Comparison of ENCODE assay signal across 16 cellular contexts in genomic region chr14:101583006-101583708, GRCh38. TPM values are rescaled to one million over a fixed set of nuclear protein-coding genes. Genes with fewer than 3 reads are reported as not detected.
DNase-seq lines count a peak whose midpoint lies in the region; FAIRE-seq and TF ChIP-seq lines count a peak whose summit lies in the region.
"Had no signal": no experiment of that assay in that cellular context is flagged by ENCODE, and none has a peak within 500 bp of the region (broad histone marks: within the 10 kb centered on the region; RNA-seq: fewer than 3 reads in every experiment).

No MANE protein-coding gene starts in this region.

- H3K4me1 Mint-ChIP-seq in nephron: peaks cover 5% of the 10 kb centered on the region
- no peaks in the 10 kb centered on the region for H3K4me1 Mint-ChIP-seq in activated T-cell treated with anti-CD3 and anti-CD28 coated beads, Interleukin-2, amount 50 U/mL, for 24 hours (ENCODE audit: low read depth)
- H3K4me1 Mint-ChIP-seq: CD8-positive, alpha-beta memory T cell had no signal

- peak overlapping the region in 2 of 3 experiments; percentile 4 to 49 for H3K27ac Mint-ChIP-seq in nephron
- H3K27ac Mint-ChIP-seq in activated T-cell treated with anti-CD3 and anti-CD28 coated beads, Interleukin-2, amount 50 U/mL, for 24 hours: no peak overlapping the region
- H3K27ac Mint-ChIP-seq: CD8-positive, alpha-beta memory T cell had no signal

- H3K4me3 Mint-ChIP-seq in nephron: peak overlapping the region in 1 of 3 experiments; percentile 48
- H3K4me3 Mint-ChIP-seq in activated T-cell treated with anti-CD3 and anti-CD28 coated beads, Interleukin-2, amount 50 U/mL, for 24 hours: no peak overlapping the region
- H3K4me3 Mint-ChIP-seq: CD8-positive, alpha-beta memory T cell had no signal

- peaks cover 10% of the 10 kb centered on the region for H3K9me3 Mint-ChIP-seq in nephron
- no peaks in the 10 kb centered on the region for H3K9me3 Mint-ChIP-seq in activated T-cell treated with anti-CD3 and anti-CD28 coated beads, Interleukin-2, amount 50 U/mL, for 24 hours
- H3K9me3 Mint-ChIP-seq: CD8-positive, alpha-beta memory T cell had no signal

- TF ChIP-seq CTCF in BE2C (IDR thresholded peaks at IDR 0.05; ENCODE audit: low read depth, low read length) (no peak), bronchial epithelial cell (IDR thresholded peaks at IDR 0.05; ENCODE audit: insufficient read depth, low read length, severe bottlenecking) (no peak), nephron (IDR thresholded peaks at IDR 0.05; ENCODE audit: unreplicated experiment in 3 of 3) (no peak), spleen (IDR thresholded peaks at IDR 0.05 in 8 of 11, conservative IDR thresholded peaks at IDR 0.05 in 3 of 11) (no peak)

- no peaks in the 10 kb centered on the region for H3K27me3 ChIP-seq in BE2C
- no peaks in the 10 kb centered on the region for H3K27me3 ChIP-seq in bronchial epithelial cell (ENCODE audit: control insufficient read depth, insufficient read depth, low read length)
- H3K27me3 ChIP-seq in spleen (replicated peaks in 1 of 7): peaks cover 0 to 18% (median 0%) of the 10 kb centered on the region in 7 donors
- H3K27me3 ChIP-seq: BLaER1 had no signal

- H3K9me3 ChIP-seq in BE2C: no peaks in the 10 kb centered on the region
- peaks cover 0 to 3% (median 0%) of the 10 kb centered on the region in 8 donors for H3K9me3 ChIP-seq in spleen
- H3K9me3 ChIP-seq: BLaER1, Caco-2 had no signal

- H3K27ac ChIP-seq in spleen: no peak overlapping the region
- H3K27ac ChIP-seq: BLaER1 had no signal

- H3K4me1 ChIP-seq in BE2C: no peaks in the 10 kb centered on the region
- peaks cover 0 to 15% (median 9%) of the 10 kb centered on the region in 6 donors for H3K4me1 ChIP-seq in spleen
- H3K4me1 ChIP-seq: Caco-2 had no signal

- H3K36me3 Mint-ChIP-seq in nephron (ENCODE audit: low read depth): no peaks in the 10 kb centered on the region
- no peaks in the 10 kb centered on the region for H3K36me3 Mint-ChIP-seq in activated T-cell treated with anti-CD3 and anti-CD28 coated beads, Interleukin-2, amount 50 U/mL, for 24 hours (ENCODE audit: low read depth)
- H3K36me3 Mint-ChIP-seq: CD8-positive, alpha-beta memory T cell had no signal

- TF ChIP-seq POLR2A in spleen (IDR thresholded peaks at IDR 0.05): no peak

- FAIRE-seq in bronchial epithelial cell (lab: Jason Lieb, UNC): peak; percentile 7
- FAIRE-seq: A204.1, GM18507, H54 had no signal

- H3K36me3 ChIP-seq in BE2C (no peaks in the 10 kb centered on the region), bronchial epithelial cell (ENCODE audit: control insufficient read depth, insufficient read depth, low read length) (no peaks in the 10 kb centered on the region), spleen (no peaks in the 10 kb centered on the region)
- H3K36me3 ChIP-seq: BLaER1 had no signal

- H3K4me3 ChIP-seq in BE2C (ENCODE audit: low read depth, low read length): peak overlapping the region; percentile 60
- H3K4me3 ChIP-seq in bronchial epithelial cell (ENCODE audit: low read depth, low read length): no peak overlapping the region
- no peak overlapping the region for H3K4me3 ChIP-seq in spleen
- H3K4me3 ChIP-seq: BLaER1 had no signal

- WGBS in spleen, 5 donors: 88 to 94% (median 92%) methylated on average over 14 to 18 of the region's 18 CpGs

- peaks cover 50% of the 10 kb centered on the region for H3K27me3 Mint-ChIP-seq in nephron (ENCODE audit: low read depth)
- no peaks in the 10 kb centered on the region for H3K27me3 Mint-ChIP-seq in activated T-cell treated with anti-CD3 and anti-CD28 coated beads, Interleukin-2, amount 50 U/mL, for 24 hours

- intact Hi-C loops in spleen (cut with DNase I; ENCODE audit: low total_unique reads): no loop called here

- DNase-seq in BE2C (no peak), bronchial epithelial cell (ENCODE audit: low read depth) (no peak), spleen (peak; percentile 64), NCI-H1048 (lab: John Stamatoyannopoulos, UW) (no peak), iPS-NIHi11 (ENCODE audit: low spot score) (no peak)
- DNase-seq in activated T-cell treated with anti-CD3 and anti-CD28 coated beads, Interleukin-2, amount 50 U/mL, for 24 hours: no peak
- DNase-seq: Caco-2, DMS53, GF-D8 had no signal

RNA-seq across cellular contexts. Expression of gene DIO3, which starts 21.9 kb away (rescaled TPM):
- not detected for polyA plus RNA-seq in BE2C (2012; ENCODE audit: insufficient read depth, insufficient read length, low read depth)
- total RNA-seq in bronchial epithelial cell: not detected in 2 replicates
- 1 to 10 TPM in 1 of 7 donors, under 1 TPM in 4, not detected in 2; 0.20 to 1.3 (median 0.36) TPM for total RNA-seq in spleen
- polyA plus RNA-seq in spleen: under 1 TPM; 0.04 to 0.46 (median 0.42) TPM
- total RNA-seq: CD8-positive, alpha-beta memory T cell had no signal
- polyA plus RNA-seq: AG04450; CD8-positive, alpha-beta memory T cell had no signal
